Comparison of ENCODE assay signal across 21 cellular contexts in the genomic region with DNA sequence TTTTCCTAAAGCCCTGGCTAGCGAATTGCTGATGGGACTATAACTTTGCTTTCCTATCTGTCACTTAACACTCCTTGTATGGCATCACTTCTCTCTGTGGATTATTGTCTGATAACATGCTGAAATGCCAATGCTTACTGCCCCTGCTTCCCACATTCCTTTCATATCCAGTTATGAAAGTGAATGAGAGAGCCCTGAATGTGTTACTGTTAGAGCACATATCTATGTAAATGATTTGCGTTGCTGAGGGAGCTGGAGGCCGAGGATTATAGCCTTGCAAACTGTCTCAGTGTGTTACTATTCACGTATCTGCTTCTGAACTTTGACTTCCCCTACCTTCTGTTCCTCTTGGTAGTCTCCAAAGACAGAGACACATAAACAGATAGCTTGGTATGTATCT. TPM values are rescaled to one million over a fixed set of nuclear protein-coding genes. Genes with fewer than 3 reads are reported as not detected.
DNase-seq lines count a peak whose midpoint lies in the region; ATAC-seq and TF ChIP-seq lines count a peak whose summit lies in the region.
"Had no signal": no experiment of that assay in that cellular context is flagged by ENCODE, and none has a peak within 500 bp of the region (broad histone marks: within the 10 kb centered on the region; RNA-seq: fewer than 3 reads in every experiment).

No MANE protein-coding gene starts in this region.

- 73 to 76% methylated on average over 4 of the region's 4 CpGs for WGBS in esophagus squamous epithelium, 2 donors

- no peak for TF ChIP-seq POLR2A in esophagus squamous epithelium (IDR thresholded peaks at IDR 0.05)

- no peak for TF ChIP-seq CTCF in choroid plexus epithelial cell (conservative IDR thresholded peaks at IDR 0.05; ENCODE audit: low read depth, low read length)
- TF ChIP-seq CTCF in mesothelial cell of epicardium (IDR thresholded peaks at IDR 0.05; ENCODE audit: unreplicated experiment) = no peak
- no peak for TF ChIP-seq CTCF in esophagus squamous epithelium (IDR thresholded peaks at IDR 0.05)

- no peaks in the 10 kb centered on the region for H3K9me3 ChIP-seq in esophagus squamous epithelium
- H3K9me3 ChIP-seq: SJCRH30 had no signal

- H3K27ac ChIP-seq in esophagus squamous epithelium = no peak overlapping the region
- H3K27ac ChIP-seq: KMS-11, RWPE1, SJCRH30 had no signal

- H3K4me3 ChIP-seq in choroid plexus epithelial cell (ENCODE audit: low read depth, low read length) = no peak overlapping the region
- H3K4me3 ChIP-seq in esophagus squamous epithelium = no peak overlapping the region
- H3K4me3 ChIP-seq: SJCRH30 had no signal

- H3K9me3 Mint-ChIP-seq in mesothelial cell of epicardium = no peaks in the 10 kb centered on the region
- H3K9me3 Mint-ChIP-seq in natural killer cell treated with Interleukin-12 subunit alpha and Interleukin-12 subunit beta and Interleukin-15 and Interleukin-18, amount 100 ng/mL, for 72 hours = no peaks in the 10 kb centered on the region
- H3K9me3 Mint-ChIP-seq: CD4-positive, CD25-positive, alpha-beta regulatory T cell; HFFc6 had no signal

- intact Hi-C loops in esophagus squamous epithelium (cut with DNase I) = no loop called here

- no peaks in the 10 kb centered on the region for H3K27me3 ChIP-seq in esophagus squamous epithelium
- H3K27me3 ChIP-seq: SJCRH30 had no signal

- no peaks in the 10 kb centered on the region for H3K27me3 Mint-ChIP-seq in mesothelial cell of epicardium (ENCODE audit: low read depth)
- no peaks in the 10 kb centered on the region for H3K27me3 Mint-ChIP-seq in natural killer cell treated with Interleukin-12 subunit alpha and Interleukin-12 subunit beta and Interleukin-15 and Interleukin-18, amount 100 ng/mL, for 72 hours
- H3K27me3 Mint-ChIP-seq: CD4-positive, CD25-positive, alpha-beta regulatory T cell had no signal

- peak overlapping the region; percentile 73 for H3K27ac Mint-ChIP-seq in mesothelial cell of epicardium
- no peak overlapping the region for H3K27ac Mint-ChIP-seq in natural killer cell treated with Interleukin-12 subunit alpha and Interleukin-12 subunit beta and Interleukin-15 and Interleukin-18, amount 100 ng/mL, for 72 hours
- H3K27ac Mint-ChIP-seq: CD4-positive, CD25-positive, alpha-beta regulatory T cell had no signal

- peaks cover 12% of the 10 kb centered on the region for H3K36me3 Mint-ChIP-seq in mesothelial cell of epicardium
- no peaks in the 10 kb centered on the region for H3K36me3 Mint-ChIP-seq in natural killer cell treated with Interleukin-12 subunit alpha and Interleukin-12 subunit beta and Interleukin-15 and Interleukin-18, amount 100 ng/mL, for 72 hours

- H3K4me1 ChIP-seq in esophagus squamous epithelium = peaks cover 4 to 61% (median 4%) of the 10 kb centered on the region in 3 donors
- H3K4me1 ChIP-seq: SJCRH30 had no signal

- peaks cover 0 to 16% (median 0%) of the 10 kb centered on the region in 3 donors for H3K36me3 ChIP-seq in esophagus squamous epithelium

- no peak for ATAC-seq in natural killer cell treated with Interleukin-12 subunit alpha and Interleukin-12 subunit beta and Interleukin-15 and Interleukin-18, amount 100 ng/mL, for 72 hours
- ATAC-seq: HepG2 had no signal

- no peak overlapping the region for H3K4me3 Mint-ChIP-seq in mesothelial cell of epicardium
- no peak overlapping the region for H3K4me3 Mint-ChIP-seq in natural killer cell treated with Interleukin-12 subunit alpha and Interleukin-12 subunit beta and Interleukin-15 and Interleukin-18, amount 100 ng/mL, for 72 hours
- H3K4me3 Mint-ChIP-seq: CD4-positive, CD25-positive, alpha-beta regulatory T cell; HFFc6 had no signal

- DNase-seq in COLO829 (ENCODE audit: low spot score) (peak; percentile 20), NCI-H526 treated with DMSO at 0.1 percent for 48 hours (lab: John Stamatoyannopoulos, UW) (peak; percentile 48), choroid plexus epithelial cell (ENCODE audit: low read depth) (peak; percentile 45), mesothelial cell of epicardium (ENCODE audit: low spot score in 2 of 2, unreplicated experiment in 2 of 2) (no peak), esophagus squamous epithelium (lab: John Stamatoyannopoulos, UW) (no peak), NCI-H510A treated with DMSO at 0.1 percent for 48 hours (lab: John Stamatoyannopoulos, UW) (no peak)
- DNase-seq in natural killer cell treated with Interleukin-12 subunit alpha and Interleukin-12 subunit beta and Interleukin-15 and Interleukin-18, amount 100 ng/mL, for 72 hours (ENCODE audit: low spot score) = no peak
- DNase-seq in activated effector memory CD4-positive, alpha-beta T cell treated with anti-CD3 and anti-CD28 coated beads, Interleukin-2, amount 50 U/mL, for 16 hours = no peak
- DNase-seq: ACHN; AML-193; CD4-positive, CD25-positive, alpha-beta regulatory T cell; EL; HFFc6; NCI-H1092 treated with DMSO at 0.1 percent for 48 hours; NCI-H2081 treated with DMSO at 0.1 percent for 48 hours; NK-92 treated with Interleukin-12 subunit alpha and Interleukin-12 subunit beta, amount 100 ng/mL, for 24 hours; OCI-M1; SJCRH30 had no signal

- peaks cover 15% of the 10 kb centered on the region for H3K4me1 Mint-ChIP-seq in mesothelial cell of epicardium
- peaks cover 6 to 18% of the 10 kb centered on the region in 2 donors for H3K4me1 Mint-ChIP-seq in natural killer cell treated with Interleukin-12 subunit alpha and Interleukin-12 subunit beta and Interleukin-15 and Interleukin-18, amount 100 ng/mL, for 72 hours (ENCODE audit: low read depth in 2 of 2)

RNA-seq across cellular contexts. Expression of gene POLR1D, which starts 37.8 kb away (rescaled TPM):
- 119 to 120 TPM (median 120 TPM) in 3 replicates for total RNA-seq in mesothelial cell of epicardium
- 100 to 1,000 TPM in 3 of 4 donors, 10 to 100 TPM in 1; 96.7 to 183 (median 132) TPM for total RNA-seq in esophagus squamous epithelium
- total RNA-seq in natural killer cell treated with Interleukin-12 subunit alpha and Interleukin-12 subunit beta and Interleukin-15 and Interleukin-18, amount 100 ng/mL, for 72 hours = 100 to 1,000 TPM in 1 of 2 donors, 10 to 100 TPM in 1; 95.2 to 112 TPM

RNA-seq across cellular contexts. Expression of gene LNX2, which starts 39.1 kb away (rescaled TPM):
- total RNA-seq in mesothelial cell of epicardium (12.8 to 14.4 TPM (median 13.6 TPM) in 3 replicates), esophagus squamous epithelium (10 to 100 TPM; 12.2 to 16.5 (median 14.9) TPM)
- 1 to 10 TPM; 4.1 to 4.2 TPM for total RNA-seq in natural killer cell treated with Interleukin-12 subunit alpha and Interleukin-12 subunit beta and Interleukin-15 and Interleukin-18, amount 100 ng/mL, for 72 hours

Comparison
In these comparisons a context has a peak if more than half of its experiments do, and no peak if none do; other contexts are left out.
1. DNase-seq: peak in COLO829 (single experiment), NCI-H526 treated with DMSO at 0.1 percent for 48 hours (single experiment) and choroid plexus epithelial cell (single experiment); none in mesothelial cell of epicardium (0 of 2), esophagus squamous epithelium (single experiment), NCI-H510A treated with DMSO at 0.1 percent for 48 hours (single experiment), natural killer cell treated with Interleukin-12 subunit alpha and Interleukin-12 subunit beta and Interleukin-15 and Interleukin-18, amount 100 ng/mL, for 72 hours (single experiment) and activated effector memory CD4-positive, alpha-beta T cell treated with anti-CD3 and anti-CD28 coated beads, Interleukin-2, amount 50 U/mL, for 16 hours (single experiment).